ENCODE assay signal across 8 cellular contexts in genomic region chr6:81241717-81242116, GRCh38.
DNase-seq lines count a peak whose midpoint lies in the region; ATAC-seq, FAIRE-seq and TF ChIP-seq lines count a peak whose summit lies in the region.

No MANE protein-coding gene starts in this region.

- peak; percentile 83 to 89 (median 86) for ATAC-seq in right lobe of liver
- no peak for ATAC-seq in aorta (ENCODE audit: low FRiP score)
- ATAC-seq in HG03378 (IDR thresholded peaks at IDR 0.05; ENCODE audit: unreplicated experiment): no peak
- ATAC-seq in HG02885 (IDR thresholded peaks at IDR 0.05; ENCODE audit: poor library complexity, unreplicated experiment): no peak
- ATAC-seq in HG03196 (IDR thresholded peaks at IDR 0.05; ENCODE audit: unreplicated experiment): no peak

- H3K79me2 ChIP-seq in astrocyte (ENCODE audit: insufficient read depth, low read length): no peaks in the 10 kb centered on the region

- FAIRE-seq in D721Med (lab: Jason Lieb, UNC) (no peak), astrocyte (lab: Jason Lieb, UNC) (no peak)

- no peak overlapping the region for H3K4me3 Mint-ChIP-seq in astrocyte (ENCODE audit: unreplicated experiment)

- no peak overlapping the region for H3K4me3 ChIP-seq in astrocyte (ENCODE audit: insufficient read depth, low read depth, low read length)
- H3K4me3 ChIP-seq in right lobe of liver: no peak overlapping the region
- H3K4me3 ChIP-seq in aorta (ENCODE audit: low read length in 2 of 2): no peak overlapping the region

- H2AFZ ChIP-seq in astrocyte (ENCODE audit: low read depth, low read length): no peak overlapping the region

- TF ChIP-seq CTCF in D721Med (IDR thresholded peaks at IDR 0.05; ENCODE audit: insufficient read depth, missing control alignments) (peak; percentile 29), astrocyte (IDR thresholded peaks at IDR 0.05; ENCODE audit: insufficient read depth, low read depth, low read length) (peak; percentile 34), right lobe of liver (IDR thresholded peaks at IDR 0.05) (peak; percentile 41 to 75 (median 64))

- no peaks in the 10 kb centered on the region for H3K9me3 ChIP-seq in astrocyte (ENCODE audit: insufficient read depth, low read depth, low read length)
- no peaks in the 10 kb centered on the region for H3K9me3 ChIP-seq in right lobe of liver
- H3K9me3 ChIP-seq in aorta (ENCODE audit: control insufficient read depth, low read length): no peaks in the 10 kb centered on the region

- H3K27ac Mint-ChIP-seq in astrocyte (ENCODE audit: unreplicated experiment): no peak overlapping the region

- no peak overlapping the region for H3K4me2 ChIP-seq in astrocyte (ENCODE audit: low read length)

- no peak overlapping the region for H3K9ac ChIP-seq in astrocyte (ENCODE audit: low read length)

- H3K4me1 ChIP-seq in astrocyte (ENCODE audit: insufficient read depth, low read length) (no peaks in the 10 kb centered on the region), right lobe of liver (no peaks in the 10 kb centered on the region), aorta (ENCODE audit: control insufficient read depth in 1 of 2, insufficient read depth in 2 of 2, low read length in 2 of 2) (no peaks in the 10 kb centered on the region)

- H3K4me1 Mint-ChIP-seq in astrocyte (ENCODE audit: low read depth, unreplicated experiment): peaks cover 2% of the 10 kb centered on the region

- TF ChIP-seq POLR2A in right lobe of liver (IDR thresholded peaks at IDR 0.05): no peak

- DNase-seq in D721Med (ENCODE audit: insufficient read length, low spot score) (no peak), LHCN-M2 (ENCODE audit: low read depth) (peak; percentile 65), astrocyte (ENCODE audit: low read depth) (peak; percentile 51), right lobe of liver (no peak), aorta (no peak)

- H3K27me3 ChIP-seq in astrocyte (ENCODE audit: insufficient read depth, low read length): no peaks in the 10 kb centered on the region
- H3K27me3 ChIP-seq in right lobe of liver: no peaks in the 10 kb centered on the region
- H3K27me3 ChIP-seq in aorta (ENCODE audit: control insufficient read depth in 1 of 2, insufficient read depth in 2 of 2, low read length in 1 of 2): no peaks in the 10 kb centered on the region

- H3K9me3 Mint-ChIP-seq in astrocyte (ENCODE audit: unreplicated experiment): no peaks in the 10 kb centered on the region

- H3K36me3 ChIP-seq in astrocyte (ENCODE audit: insufficient read depth, low read length) (no peaks in the 10 kb centered on the region), right lobe of liver (no peaks in the 10 kb centered on the region), aorta (ENCODE audit: control insufficient read depth in 1 of 2, insufficient read depth in 2 of 2, low read length in 1 of 2) (no peaks in the 10 kb centered on the region)

- 41% methylated on average over 2 of the region's 2 CpGs for WGBS in right lobe of liver (ENCODE audit: insufficient coverage, low coverage, low lambda C conversion rate, missing lambda C conversion rate)
- 36 to 38% methylated on average over 2 of the region's 2 CpGs for WGBS in aorta, 2 donors

- no peaks in the 10 kb centered on the region for H3K27me3 Mint-ChIP-seq in astrocyte (ENCODE audit: low read depth, unreplicated experiment)

- no peak overlapping the region for H3K27ac ChIP-seq in astrocyte (ENCODE audit: low read depth, low read length)
- no peak overlapping the region for H3K27ac ChIP-seq in right lobe of liver
- H3K27ac ChIP-seq in aorta (ENCODE audit: low read depth in 1 of 2, low read length in 2 of 2): no peak overlapping the region

- intact Hi-C loops in right lobe of liver (cut with DNase I): no loop called here
- intact Hi-C loops in aorta (cut with DNase I): loop anchor here (5.0 kb wide), 1 partner anchor 511 kb away; the partner anchor contains the start of gene TENT5A (in 2 of the 2)

- H4K20me1 ChIP-seq in astrocyte (ENCODE audit: insufficient read depth, low read length): no peaks in the 10 kb centered on the region

- no peaks in the 10 kb centered on the region for H3K36me3 Mint-ChIP-seq in astrocyte (ENCODE audit: low read depth, unreplicated experiment)

Comparison
In these comparisons a context has a peak if more than half of its experiments do, and no peak if none do; other contexts are left out.
1. DNase-seq: peak in LHCN-M2 (single experiment) and astrocyte (single experiment); none in D721Med (single experiment), right lobe of liver (0 of 3) and aorta (0 of 2).
2. ATAC-seq: peak in right lobe of liver (4 of 4); none in aorta (single experiment), HG03378 (single experiment), HG02885 (single experiment) and HG03196 (single experiment).
3. intact Hi-C loops: an anchor here in aorta (5.0 kb wide); none called in right lobe of liver.
4. Peak in every context shown above with its lines, with median percentiles within 50 percentile points of each other: CTCF ChIP-seq.